ENCODE assay signal across 11 cellular contexts in genomic region chr9:132142883-132143282, GRCh38.
"Had no signal": no experiment of that assay in that cellular context is flagged by ENCODE, and none has a peak within 500 bp of the region (broad histone marks: within the 10 kb centered on the region; RNA-seq: fewer than 3 reads in every experiment).

No MANE protein-coding gene starts in this region.

- DNase-seq: activated CD4-positive, alpha-beta T cell treated with anti-CD3 and anti-CD28 coated beads, Interleukin-2, amount 50 U/mL, for 48 hours; activated CD4-positive, CD25-positive, alpha-beta regulatory T cell treated with anti-CD3 and anti-CD28 coated beads, Interleukin-2, amount 50 U/mL, for 72 hours; central memory CD4-positive, alpha-beta T cell; cortex of kidney; effector CD8-positive, alpha-beta T cell; gastrocnemius medialis; stomach; T-helper 9 cell had no signal

- H3K27me3 ChIP-seq: right atrium auricular region had no signal

- H3K27ac ChIP-seq: gastrocnemius medialis, right atrium auricular region, skin epidermis, stomach, thoracic aorta had no signal

- H3K4me3 ChIP-seq: gastrocnemius medialis, right atrium auricular region, skin epidermis, stomach, thoracic aorta had no signal

- H3K9me3 ChIP-seq: gastrocnemius medialis, right atrium auricular region, stomach, thoracic aorta had no signal

- H3K36me3 ChIP-seq: gastrocnemius medialis, right atrium auricular region, stomach, thoracic aorta had no signal
